17 cellular contexts compared by ENCODE assay signal in the genomic region with DNA sequence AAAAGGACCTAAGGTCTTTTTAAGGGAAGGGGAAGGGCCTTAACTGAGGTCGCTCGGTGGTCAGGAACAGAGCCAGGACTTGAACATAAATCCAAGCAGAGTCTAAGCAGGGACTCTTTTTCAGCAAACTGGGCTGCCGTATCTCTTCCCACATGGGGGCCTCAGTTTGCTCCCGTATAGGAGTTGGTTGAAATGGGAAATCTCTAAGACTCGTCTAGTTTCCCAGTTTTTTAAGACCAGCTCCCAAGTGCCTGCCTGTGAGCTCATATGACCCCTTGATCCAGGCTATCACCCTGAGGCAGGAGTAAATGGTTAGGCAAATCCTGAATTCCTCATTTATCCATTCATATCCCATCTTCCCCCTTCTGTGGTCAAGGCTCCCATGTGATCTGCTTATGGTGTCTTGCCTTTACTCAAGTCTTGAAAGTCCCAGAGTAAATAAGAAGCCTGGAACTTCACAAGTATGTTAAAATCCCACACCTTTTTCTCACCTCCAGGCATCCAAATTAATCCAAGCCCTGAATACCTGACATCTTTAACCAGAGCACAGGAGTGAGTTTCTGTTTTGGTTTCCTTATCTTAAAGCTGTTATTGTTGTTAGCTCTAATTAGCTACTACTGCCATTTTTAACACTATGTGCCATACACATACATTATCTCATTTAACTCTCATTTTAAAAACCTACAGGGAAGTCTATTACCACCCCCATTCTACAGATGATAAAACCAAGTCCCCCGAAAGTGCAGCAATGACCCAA. TPM values are rescaled to one million over a fixed set of nuclear protein-coding genes. Genes with fewer than 3 reads are reported as not detected.
DNase-seq lines count a peak whose midpoint lies in the region; ATAC-seq, FAIRE-seq and TF ChIP-seq lines count a peak whose summit lies in the region.
"Had no signal": no experiment of that assay in that cellular context is flagged by ENCODE, and none has a peak within 500 bp of the region (broad histone marks: within the 10 kb centered on the region; RNA-seq: fewer than 3 reads in every experiment).

No MANE protein-coding gene starts in this region.

- CTCF ChIA-PET in SK-N-SH (lab: Yijun Ruan, JAX) = interaction anchor here (0.6 to 1.2 kb wide), 4 partner anchors 11 to 176 kb away, joined by 3 to 4 read pairs (median 4); no protein-coding TSS in a partner anchor

- DNase-seq in SK-N-SH = no peak
- DNase-seq in mesendoderm = peak; percentile 91
- DNase-seq in uterus = peak; percentile 50 to 53
- DNase-seq in pancreas = no peak
- DNase-seq in middle frontal gyrus (ENCODE audit: extremely low spot score, low spot score) = no peak
- DNase-seq in prostate gland (ENCODE audit: low spot score) = no peak
- DNase-seq: 8988T; activated CD8-positive, alpha-beta T cell treated with anti-CD3 and anti-CD28 coated beads for 36 hours; activated naive CD4-positive, alpha-beta T cell treated with anti-CD3 and anti-CD28 coated beads for 36 hours; DMS153; occipital lobe; stimulated activated CD4-positive, alpha-beta T cell treated with anti-CD3 and anti-CD28 coated beads, Interleukin-4, amount 100 ng/mL, for 24 hours; stimulated activated naive CD8-positive, alpha-beta T cell treated with anti-CD3 and anti-CD28 coated beads, Interleukin-15, amount 100 ng/mL, for 72 hours; T-helper 9 cell had no signal

- no peak overlapping the region for H3K4ac ChIP-seq in mesendoderm (ENCODE audit: low read depth, low read length)

- no peak overlapping the region for H2AK5ac ChIP-seq in mesendoderm (ENCODE audit: low read length)

- H3K36me3 ChIP-seq in SK-N-SH (replicated peaks in 1 of 2; ENCODE audit: control insufficient read depth in 1 of 2, insufficient read depth in 2 of 2, low read length in 1 of 2) = no peaks in the 10 kb centered on the region
- no peaks in the 10 kb centered on the region for H3K36me3 ChIP-seq in mesendoderm (ENCODE audit: control insufficient read depth, insufficient read depth, low read length)
- H3K36me3 ChIP-seq in uterus = no peaks in the 10 kb centered on the region
- no peaks in the 10 kb centered on the region for H3K36me3 ChIP-seq in pancreas
- H3K36me3 ChIP-seq in prostate gland = no peaks in the 10 kb centered on the region

- no peak for FAIRE-seq in pancreas (lab: Jason Lieb, UNC)
- FAIRE-seq: colon had no signal

- TF ChIP-seq POLR2A in uterus (IDR thresholded peaks at IDR 0.05) (no peak), prostate gland (IDR thresholded peaks at IDR 0.05) (no peak)

- H2BK5ac ChIP-seq in mesendoderm (ENCODE audit: low read length) = no peak overlapping the region

- no peaks in the 10 kb centered on the region for H4K20me1 ChIP-seq in SK-N-SH (ENCODE audit: insufficient read depth)

- no peak for TF ChIP-seq RAD21 in SK-N-SH (IDR thresholded peaks at IDR 0.05; ENCODE audit: low read length)

- H3K79me1 ChIP-seq in mesendoderm (ENCODE audit: low read length) = no peaks in the 10 kb centered on the region

- H3K36me3 Mint-ChIP-seq in brain = no peaks in the 10 kb centered on the region

- no peak overlapping the region for H3K23ac ChIP-seq in mesendoderm (ENCODE audit: low read length)

- no peak for TF ChIP-seq EP300 in SK-N-SH (IDR thresholded peaks at IDR 0.05; ENCODE audit: borderline replicate concordance in 1 of 2, low read depth in 1 of 2, low read length in 1 of 2)

- TF ChIP-seq CTCF in SK-N-SH (IDR thresholded peaks at IDR 0.05) = no peak
- no peak for TF ChIP-seq CTCF in brain (conservative IDR thresholded peaks at IDR 0.05)
- TF ChIP-seq CTCF in uterus (IDR thresholded peaks at IDR 0.05) = no peak
- TF ChIP-seq CTCF in pancreas (IDR thresholded peaks at IDR 0.05) = no peak
- TF ChIP-seq CTCF in prostate gland (IDR thresholded peaks at IDR 0.05) = no peak

- H3K4me2 ChIP-seq in SK-N-SH (peak overlapping the region; percentile 21; the same call in 1 of the 2 replicates), mesendoderm (ENCODE audit: low read length) (no peak overlapping the region)

- H3K4me1 ChIP-seq in SK-N-SH (ENCODE audit: control insufficient read depth in 1 of 2, insufficient read depth in 2 of 2, low read depth in 1 of 2, low read length in 1 of 2) (peaks cover 4 to 19% of the 10 kb centered on the region in 2 experiments; a peak in 3 of 4 replicates), mesendoderm (ENCODE audit: control insufficient read depth, low read depth, low read length) (peaks cover 17% of the 10 kb centered on the region), uterus (peaks cover 10 to 24% of the 10 kb centered on the region in 2 donors), pancreas (peaks cover 0 to 4% (median 0%) of the 10 kb centered on the region in 3 donors), prostate gland (replicated peaks) (peaks cover 6% of the 10 kb centered on the region)

- H3K79me2 ChIP-seq in SK-N-SH (ENCODE audit: insufficient read depth) (no peaks in the 10 kb centered on the region), mesendoderm (ENCODE audit: control insufficient read depth, insufficient read depth, low read length) (no peaks in the 10 kb centered on the region)

- peak overlapping the region in 3 of 5 experiments; percentile 34 to 85 (median 74) for H3K27ac Mint-ChIP-seq in brain
- H3K27ac Mint-ChIP-seq: activated CD8-positive, alpha-beta T cell treated with anti-CD3 and anti-CD28 coated beads for 36 hours; activated naive CD4-positive, alpha-beta T cell treated with anti-CD3 and anti-CD28 coated beads for 36 hours; stimulated activated naive CD8-positive, alpha-beta T cell treated with anti-CD3 and anti-CD28 coated beads, Interleukin-15, amount 100 ng/mL, for 72 hours had no signal

- ATAC-seq in SK-N-SH treated with all-trans-retinoic acid at 6 μM for 48 hours (no peak), pancreas (no peak)
- ATAC-seq: activated CD8-positive, alpha-beta T cell treated with anti-CD3 and anti-CD28 coated beads for 36 hours; stimulated activated naive CD8-positive, alpha-beta T cell treated with anti-CD3 and anti-CD28 coated beads, Interleukin-15, amount 100 ng/mL, for 72 hours had no signal

- WGBS in SK-N-SH (ENCODE audit: low lambda C conversion rate) = 85% methylated on average over 6 of the region's 6 CpGs
- WGBS in mesendoderm (ENCODE audit: extremely low coverage, insufficient coverage, low lambda C conversion rate) = no CpG with 5 or more reads among the region's 6 CpGs
- WGBS in pancreas, 2 donors = 83 to 87% methylated on average over 6 of the region's 6 CpGs
- 58% methylated on average over 6 of the region's 6 CpGs for whole genome bisulfite sequencing in prostate gland

- H4K8ac ChIP-seq in mesendoderm (ENCODE audit: low read depth, low read length) = no peak overlapping the region

- H3K9me2 ChIP-seq in SK-N-SH = no peaks in the 10 kb centered on the region

- H3K18ac ChIP-seq in mesendoderm (ENCODE audit: low read length) = no peak overlapping the region

- peaks cover 38% of the 10 kb centered on the region for H3K27me3 Mint-ChIP-seq in brain

- H3K4me1 Mint-ChIP-seq in brain = peaks cover 65% of the 10 kb centered on the region
- H3K4me1 Mint-ChIP-seq: stimulated activated naive CD8-positive, alpha-beta T cell treated with anti-CD3 and anti-CD28 coated beads, Interleukin-15, amount 100 ng/mL, for 72 hours had no signal

- intact Hi-C loops in uterus (cut with DNase I; ENCODE audit: low total_unique reads) = no loop called here
- intact Hi-C loops in pancreas (cut with DNase I) = no loop called here
- intact Hi-C loops in prostate gland (cut with DNase I) = loop anchor here (5.0 kb wide), 1 partner anchor 53 kb away; no protein-coding TSS in a partner anchor

- H3K27me3 ChIP-seq in SK-N-SH (ENCODE audit: insufficient read depth) = no peaks in the 10 kb centered on the region
- H3K27me3 ChIP-seq in mesendoderm (ENCODE audit: insufficient read depth, low read length, poor library complexity) = no peaks in the 10 kb centered on the region
- H3K27me3 ChIP-seq in uterus = no peaks in the 10 kb centered on the region
- peaks cover 0 to 6% (median 0%) of the 10 kb centered on the region in 4 donors for H3K27me3 ChIP-seq in pancreas
- no peaks in the 10 kb centered on the region for H3K27me3 ChIP-seq in prostate gland (replicated peaks; ENCODE audit: insufficient read depth)

- no peaks in the 10 kb centered on the region for H3K9me3 ChIP-seq in SK-N-SH
- H3K9me3 ChIP-seq in uterus = no peaks in the 10 kb centered on the region
- no peaks in the 10 kb centered on the region for H3K9me3 ChIP-seq in pancreas
- H3K9me3 ChIP-seq in prostate gland = no peaks in the 10 kb centered on the region

- no peak overlapping the region for H2BK120ac ChIP-seq in mesendoderm (ENCODE audit: low read depth, low read length)

- H3F3A ChIP-seq in SK-N-SH (replicated peaks; ENCODE audit: insufficient read depth) = peaks cover 14% of the 10 kb centered on the region

- POLR2A ChIA-PET in SK-N-SH (lab: Yijun Ruan, JAX) = interaction anchor here (0.6 kb wide), 1 partner anchor 9 kb away, joined by 3 read pairs; no protein-coding TSS in a partner anchor

- peak overlapping the region in 1 of 2 experiments; percentile 90; a peak in 2 of 4 replicates for H3K27ac ChIP-seq in SK-N-SH (ENCODE audit: low read depth in 2 of 2, low read length in 1 of 2)
- no peak overlapping the region for H3K27ac ChIP-seq in mesendoderm (ENCODE audit: low read depth, low read length)
- peak overlapping the region; percentile 85 to 95 for H3K27ac ChIP-seq in uterus
- H3K27ac ChIP-seq in pancreas = no peak overlapping the region
- no peak overlapping the region for H3K27ac ChIP-seq in prostate gland

- H3K4me3 ChIP-seq in SK-N-SH (ENCODE audit: low read depth in 2 of 2, low read length in 1 of 2) (no peak overlapping the region), mesendoderm (ENCODE audit: low read length) (no peak overlapping the region), uterus (no peak overlapping the region), pancreas (no peak overlapping the region), prostate gland (no peak overlapping the region)

- peak overlapping the region in 2 of 5 experiments; percentile 26 to 60 for H3K4me3 Mint-ChIP-seq in brain
- H3K4me3 Mint-ChIP-seq: activated CD8-positive, alpha-beta T cell treated with anti-CD3 and anti-CD28 coated beads for 36 hours; activated naive CD4-positive, alpha-beta T cell treated with anti-CD3 and anti-CD28 coated beads for 36 hours; stimulated activated naive CD8-positive, alpha-beta T cell treated with anti-CD3 and anti-CD28 coated beads, Interleukin-15, amount 100 ng/mL, for 72 hours had no signal

- H3K9ac ChIP-seq in SK-N-SH (peak overlapping the region; percentile 34; the same call in 1 of the 2 replicates), mesendoderm (ENCODE audit: low read length) (no peak overlapping the region)

- no peak overlapping the region for H3K56ac ChIP-seq in mesendoderm (ENCODE audit: low read length)

- no peak overlapping the region for H2AFZ ChIP-seq in SK-N-SH (ENCODE audit: low read depth)

- H2BK15ac ChIP-seq in mesendoderm (replicated peaks; ENCODE audit: low read depth) = no peak overlapping the region

- no peak overlapping the region for H4K5ac ChIP-seq in mesendoderm (ENCODE audit: low read length)

- peaks cover 0 to 8% (median 0%) of the 10 kb centered on the region in 5 experiments for H3K9me3 Mint-ChIP-seq in brain
- H3K9me3 Mint-ChIP-seq: activated CD8-positive, alpha-beta T cell treated with anti-CD3 and anti-CD28 coated beads for 36 hours; activated naive CD4-positive, alpha-beta T cell treated with anti-CD3 and anti-CD28 coated beads for 36 hours; stimulated activated naive CD8-positive, alpha-beta T cell treated with anti-CD3 and anti-CD28 coated beads, Interleukin-15, amount 100 ng/mL, for 72 hours had no signal

RNA-seq across cellular contexts. Expression of gene ARSI, which starts 3.0 kb away (rescaled TPM):
- polyA plus RNA-seq in SK-N-SH (2012; rRNA removed) (0.03 and 0.20 TPM in 2 replicates), brain (ENCODE audit: insufficient read depth, low read depth, low replicate concordance) (1.2 TPM), pancreas (not detected)
- 0.01 and 0.04 TPM in 2 replicates for polyA plus RNA-seq in SK-N-SH (2012; cell fraction: cytosol; rRNA removed)
- polyA plus RNA-seq in SK-N-SH (2012; cell fraction: nucleus; rRNA removed) = 0.04 and 0.16 TPM in 2 replicates
- 2.4 TPM for polyA plus RNA-seq in mesendoderm (2013, experiment 1 of 2)
- polyA plus RNA-seq in mesendoderm (2013, experiment 2 of 2) = 2.6 TPM
- total RNA-seq in uterus (10 to 100 TPM in 1 of 4 donors, 1 to 10 TPM in 3; 4.3 to 15.1 (median 5.7) TPM), pancreas (under 1 TPM in 5 of 6 donors, not detected in 1; 0.14 to 0.87 (median 0.24) TPM), prostate gland (1 to 10 TPM; 1.5 to 1.6 TPM)
- total RNA-seq: activated CD8-positive, alpha-beta T cell treated with anti-CD3 and anti-CD28 coated beads for 36 hours; activated naive CD4-positive, alpha-beta T cell treated with anti-CD3 and anti-CD28 coated beads for 36 hours had no signal

RNA-seq across cellular contexts. Expression of gene CAMK2A, which starts 10.2 kb away (rescaled TPM):
- polyA plus RNA-seq in SK-N-SH (2012; rRNA removed) = 0.05 and 0.10 TPM in 2 replicates
- polyA plus RNA-seq in SK-N-SH (2012; cell fraction: cytosol; rRNA removed) = 0.01 and 0.03 TPM in 2 replicates
- polyA plus RNA-seq in SK-N-SH (2012; cell fraction: nucleus; rRNA removed) = 0.05 and 0.20 TPM in 2 replicates
- 116 TPM for polyA plus RNA-seq in brain (ENCODE audit: insufficient read depth, low read depth, low replicate concordance)
- polyA plus RNA-seq in mesendoderm (2013, experiment 1 of 2) = 0.01 TPM
- polyA plus RNA-seq in mesendoderm (2013, experiment 2 of 2) = not detected
- 10 to 100 TPM in 1 of 4 donors, 1 to 10 TPM in 2, under 1 TPM in 1; under 0.01 to 23.7 (median 4.3) TPM for total RNA-seq in uterus
- total RNA-seq in pancreas = under 1 TPM in 4 of 6 donors, not detected in 2; 0.03 to 0.19 (median 0.06) TPM
- under 1 TPM in 1 of 2 donors, not detected in 1; 0.12 TPM for polyA plus RNA-seq in pancreas
- 1 to 10 TPM in 1 of 2 donors, under 1 TPM in 1; 0.50 to 1.0 TPM for total RNA-seq in prostate gland
- total RNA-seq: activated CD8-positive, alpha-beta T cell treated with anti-CD3 and anti-CD28 coated beads for 36 hours; activated naive CD4-positive, alpha-beta T cell treated with anti-CD3 and anti-CD28 coated beads for 36 hours had no signal

RNA-seq across cellular contexts. Expression of gene TCOF1, which starts 57.7 kb away (rescaled TPM):
- 21.9 and 33.0 TPM in 2 replicates for polyA plus RNA-seq in SK-N-SH (2012; rRNA removed)
- polyA plus RNA-seq in SK-N-SH (2012; cell fraction: cytosol; rRNA removed) = 17.0 and 24.0 TPM in 2 replicates
- 92.6 and 94.3 TPM in 2 replicates for polyA plus RNA-seq in SK-N-SH (2012; cell fraction: nucleus; rRNA removed)
- polyA plus RNA-seq in brain (ENCODE audit: insufficient read depth, low read depth, low replicate concordance) = 34.8 TPM
- polyA plus RNA-seq in mesendoderm (2013, experiment 1 of 2) = 79.8 TPM
- polyA plus RNA-seq in mesendoderm (2013, experiment 2 of 2) = 80.6 TPM
- 10 to 100 TPM in 3 of 4 donors, 1 to 10 TPM in 1; 9.4 to 40.0 (median 20.1) TPM for total RNA-seq in uterus
- 10 to 100 TPM in 5 of 6 donors, 1 to 10 TPM in 1; 8.7 to 19.5 (median 12.8) TPM for total RNA-seq in pancreas
- polyA plus RNA-seq in pancreas = 10 to 100 TPM; 15.8 to 19.9 TPM
- total RNA-seq in prostate gland = 10 to 100 TPM; 28.9 to 58.3 TPM

Comparison
In these comparisons a context has a peak if more than half of its experiments do, and no peak if none do; other contexts are left out.
1. DNase-seq: peak in mesendoderm (single experiment) and uterus (2 of 2); none in SK-N-SH (single experiment), pancreas (0 of 6), middle frontal gyrus (single experiment) and prostate gland (single experiment).
2. H3K27ac ChIP-seq: peak in uterus (2 of 2); none in mesendoderm (single experiment), pancreas (0 of 4) and prostate gland (0 of 2).